25 cellular contexts compared by ENCODE assay signal in genomic region chr9:72155282-72155677, GRCh38. TPM values are rescaled to one million over a fixed set of nuclear protein-coding genes. Genes with fewer than 3 reads are reported as not detected.
DNase-seq lines count a peak whose midpoint lies in the region; ATAC-seq, FAIRE-seq and TF ChIP-seq lines count a peak whose summit lies in the region.
"Had no signal": no experiment of that assay in that cellular context is flagged by ENCODE, and none has a peak within 500 bp of the region (broad histone marks: within the 10 kb centered on the region; RNA-seq: fewer than 3 reads in every experiment).

No MANE protein-coding gene starts in this region.

- no peak overlapping the region for H3K9ac ChIP-seq in BLaER1
- H3K9ac ChIP-seq in OCI-LY3 (ENCODE audit: low read length), result no peak overlapping the region

- H3K27ac ChIP-seq in BLaER1, result peak overlapping the region; percentile 68; the same call in 1 of the 2 replicates
- peak overlapping the region; percentile 64 for H3K27ac ChIP-seq in OCI-LY3 (ENCODE audit: low read length)
- H3K27ac ChIP-seq in hepatocyte, result peak overlapping the region; percentile 98
- H3K27ac ChIP-seq in small intestine (ENCODE audit: low read depth in 1 of 2, low read length in 1 of 2), result peak overlapping the region; percentile 62 to 64
- H3K27ac ChIP-seq: RWPE1, SJCRH30 had no signal

- peaks cover 17% of the 10 kb centered on the region for H3K9me3 ChIP-seq in BLaER1
- peaks cover 4% of the 10 kb centered on the region; the same call in 1 of the 2 replicates for H3K9me3 ChIP-seq in OCI-LY3 (ENCODE audit: insufficient read depth, low read length)
- no peaks in the 10 kb centered on the region for H3K9me3 ChIP-seq in hepatocyte (ENCODE audit: low read depth)
- H3K9me3 ChIP-seq in small intestine (ENCODE audit: control insufficient read depth, low read depth), result no peaks in the 10 kb centered on the region
- H3K9me3 ChIP-seq: MG63, SJCRH30 had no signal

- no peaks in the 10 kb centered on the region for H3K36me3 Mint-ChIP-seq in mesothelial cell of epicardium
- H3K36me3 Mint-ChIP-seq: CD4-positive, alpha-beta memory T cell; IgD-negative memory B cell had no signal

- ATAC-seq in GM18858 (IDR thresholded peaks at IDR 0.05; ENCODE audit: unreplicated experiment), result no peak

- H3K4me3 ChIP-seq in BLaER1, result no peak overlapping the region
- H3K4me3 ChIP-seq in OCI-LY3 (ENCODE audit: low read length), result peak overlapping the region; percentile 17; the same call in 1 of the 2 replicates
- no peak overlapping the region for H3K4me3 ChIP-seq in hepatocyte
- peak overlapping the region in 1 of 2 donors; percentile 12 for H3K4me3 ChIP-seq in small intestine (ENCODE audit: low read depth in 1 of 2, low read length in 2 of 2)
- H3K4me3 ChIP-seq: MG63, SJCRH30 had no signal

- H3K4me1 Mint-ChIP-seq in mesothelial cell of epicardium, result no peaks in the 10 kb centered on the region
- H3K4me1 Mint-ChIP-seq: H9 had no signal

- no peak overlapping the region for H3K4me3 Mint-ChIP-seq in mesothelial cell of epicardium
- H3K4me3 Mint-ChIP-seq: CD4-positive, alpha-beta memory T cell; H9 had no signal

- H2AFZ ChIP-seq in OCI-LY3 (ENCODE audit: low read depth, low read length), result no peak overlapping the region; the same call in 1 of the 2 replicates
- H2AFZ ChIP-seq in hepatocyte, result no peak overlapping the region

- H3K36me3 ChIP-seq in BLaER1 (no peaks in the 10 kb centered on the region), OCI-LY3 (replicated peaks; ENCODE audit: low read depth, low read length) (peaks cover 4% of the 10 kb centered on the region), hepatocyte (replicated peaks; ENCODE audit: insufficient read depth, low read depth) (no peaks in the 10 kb centered on the region), small intestine (ENCODE audit: control insufficient read depth in 2 of 2, insufficient read depth in 2 of 2, low read length in 2 of 2) (peaks cover 0 to 4% of the 10 kb centered on the region in 2 donors)
- H3K36me3 ChIP-seq: MG63, SJCRH30 had no signal

- peaks cover 36% of the 10 kb centered on the region for H3K27me3 Mint-ChIP-seq in mesothelial cell of epicardium (ENCODE audit: low read depth)

- 88% methylated on average over 3 of the region's 3 CpGs for WGBS in hepatocyte (ENCODE audit: low lambda C conversion rate, missing lambda C conversion rate)
- 53 to 76% (median 61%) methylated on average over 3 of the region's 3 CpGs for WGBS in small intestine, 3 donors

- TF ChIP-seq CTCF in OCI-LY3 (IDR thresholded peaks at IDR 0.05; ENCODE audit: low read depth, low read length) (no peak), hepatocyte (IDR thresholded peaks at IDR 0.05; ENCODE audit: poor library complexity) (no peak), mesothelial cell of epicardium (IDR thresholded peaks at IDR 0.05; ENCODE audit: unreplicated experiment) (no peak)

- H3K79me2 ChIP-seq in OCI-LY3 (ENCODE audit: low read length) (no peaks in the 10 kb centered on the region), hepatocyte (peaks cover 11% of the 10 kb centered on the region)

- no peaks in the 10 kb centered on the region for H3K9me2 ChIP-seq in hepatocyte (replicated peaks; ENCODE audit: insufficient read depth)

- H3K9me3 Mint-ChIP-seq in mesothelial cell of epicardium, result peaks cover 2% of the 10 kb centered on the region
- H3K9me3 Mint-ChIP-seq: H9 had no signal

- no peak for FAIRE-seq in small intestine (lab: Jason Lieb, UNC)
- FAIRE-seq: HTR-8/SVneo had no signal

- H3K27me3 ChIP-seq in BLaER1 (no peaks in the 10 kb centered on the region), OCI-LY3 (ENCODE audit: low read depth, low read length) (no peaks in the 10 kb centered on the region), hepatocyte (no peaks in the 10 kb centered on the region), small intestine (ENCODE audit: control insufficient read depth in 2 of 2, insufficient read depth in 2 of 2, low read length in 2 of 2) (no peaks in the 10 kb centered on the region)
- H3K27me3 ChIP-seq: MG63, SJCRH30 had no signal

- H3K4me1 ChIP-seq in BLaER1 (peaks cover 17% of the 10 kb centered on the region), OCI-LY3 (ENCODE audit: low read length) (peaks cover 15% of the 10 kb centered on the region), hepatocyte (ENCODE audit: insufficient read depth) (peaks cover 18% of the 10 kb centered on the region), small intestine (ENCODE audit: control insufficient read depth in 2 of 2, insufficient read depth in 1 of 2, low read depth in 1 of 2, low read length in 1 of 2) (peaks cover 0 to 3% of the 10 kb centered on the region in 2 donors)
- H3K4me1 ChIP-seq: SJCRH30 had no signal

- no peak overlapping the region for H3K27ac Mint-ChIP-seq in mesothelial cell of epicardium
- H3K27ac Mint-ChIP-seq: CD4-positive, alpha-beta memory T cell; H9; IgD-negative memory B cell had no signal

- DNase-seq in hepatocyte (ENCODE audit: low spot score), result no peak
- peak; percentile 78 for DNase-seq in small intestine
- no peak for DNase-seq in NCI-H2196 treated with DMSO at 0.1 percent for 48 hours (lab: John Stamatoyannopoulos, UW; ENCODE audit: unreplicated experiment)
- DNase-seq in kidney glomerular epithelial cell (lab: John Stamatoyannopoulos, UW), result no peak
- no peak for DNase-seq in mesothelial cell of epicardium (ENCODE audit: low spot score in 2 of 2, unreplicated experiment in 2 of 2)
- DNase-seq: 8988T; CD4-positive, alpha-beta memory T cell; EL; H9; Kasumi-1; MG63; NCI-H1048; NCI-H1436; NCI-H2029; NCI-H2171 treated with DMSO at 0.1 percent for 48 hours; NCI-H446 treated with DMSO at 0.1 percent for 48 hours; NCI-H69; SJCRH30 had no signal

- peak overlapping the region; percentile 61 for H3K4me2 ChIP-seq in BLaER1
- peak overlapping the region; percentile 46; the same call in 1 of the 2 replicates for H3K4me2 ChIP-seq in OCI-LY3 (ENCODE audit: low read length)
- peak overlapping the region; percentile 52 for H3K4me2 ChIP-seq in hepatocyte

- H4K20me1 ChIP-seq in BLaER1 (no peaks in the 10 kb centered on the region), OCI-LY3 (ENCODE audit: insufficient read depth, low read length) (no peaks in the 10 kb centered on the region), hepatocyte (ENCODE audit: insufficient read depth, poor library complexity, severe bottlenecking) (no peaks in the 10 kb centered on the region)

RNA-seq across cellular contexts. Expression of gene GDA, which starts 6.0 kb away (rescaled TPM):
- 23.6 and 28.5 TPM in 2 replicates for total RNA-seq in hepatocyte
- 9.3 and 14.4 TPM in 2 replicates for polyA plus RNA-seq in hepatocyte
- 100 to 1,000 TPM in 2 of 3 donors, 10 to 100 TPM in 1; 33.1 to 210 (median 150) TPM for polyA plus RNA-seq in small intestine
- total RNA-seq in mesothelial cell of epicardium, result 0.22 to 0.58 TPM (median 0.43 TPM) in 3 replicates
- total RNA-seq: CD4-positive, alpha-beta memory T cell; SJCRH30 had no signal
- polyA plus RNA-seq: AG04450; CD4-positive, alpha-beta memory T cell; IgD-negative memory B cell had no signal

Comparison
In these comparisons a context has a peak if more than half of its experiments do, and no peak if none do; other contexts are left out.
1. RNA of gene GDA, which starts 6.0 kb away (total RNA-seq): 23.6 to 28.5 TPM in hepatocyte; 0.22 to 0.58 TPM in mesothelial cell of epicardium; every median in the first group is over 10 times any median in the second.
2. Peak in every context shown above with its lines, with median percentiles within 50 percentile points of each other: H3K27ac ChIP-seq and H3K4me2 ChIP-seq.